8 cellular contexts compared by ENCODE assay signal in genomic region chr9:3508531-3509374, GRCh38. TPM values are rescaled to one million over a fixed set of nuclear protein-coding genes. Genes with fewer than 3 reads are reported as not detected.
A peak's percentile ranks its signal among the peaks of the same experiment; 100 is the strongest.
DNase-seq lines count a peak whose midpoint lies in the region; ATAC-seq and TF ChIP-seq lines count a peak whose summit lies in the region.

No MANE protein-coding gene starts in this region.

- DNase-seq in activated naive CD4-positive, alpha-beta T cell (lab: John Stamatoyannopoulos, UW): no peak
- DNase-seq in fibroblast of lung (ENCODE audit: low read depth in 2 of 2) (peak; percentile 55 to 60), type B pancreatic cell (ENCODE audit: extremely low spot score, unreplicated experiment) (no peak), glomerular visceral epithelial cell (ENCODE audit: extremely low spot score) (no peak)
- no peak for DNase-seq in stimulated activated CD4-positive, alpha-beta T cell treated with anti-CD3 and anti-CD28 coated beads, Interleukin-4, amount 100 ng/mL, for 4 hours

- H3K9me3 ChIP-seq in OCI-LY1 (ENCODE audit: low read length): no peaks in the 10 kb centered on the region
- no peaks in the 10 kb centered on the region for H3K9me3 ChIP-seq in fibroblast of lung (ENCODE audit: control insufficient read depth, insufficient read depth, low read depth, low read length)

- H3K4me3 ChIP-seq in OCI-LY1 (ENCODE audit: low read depth, low read length, poor library complexity, severe bottlenecking): peak overlapping the region; percentile 50
- H3K4me3 ChIP-seq in fibroblast of lung (replicated peaks in 1 of 4; ENCODE audit: control extremely low read depth in 1 of 4, insufficient read depth in 1 of 4, low read depth in 3 of 4, low read length in 4 of 4): peak overlapping the region in 1 of 4 experiments; percentile 18

- peak overlapping the region; percentile 91 for H3K27ac Mint-ChIP-seq in activated naive CD4-positive, alpha-beta T cell treated with anti-CD3 and anti-CD28 coated beads, Interleukin-2, amount 50 U/mL, for 24 hours
- peak overlapping the region; percentile 74 for H3K27ac Mint-ChIP-seq in type B pancreatic cell

- H3K4me1 Mint-ChIP-seq in activated naive CD4-positive, alpha-beta T cell treated with anti-CD3 and anti-CD28 coated beads, Interleukin-2, amount 50 U/mL, for 24 hours: peaks cover 67% of the 10 kb centered on the region
- peaks cover 28% of the 10 kb centered on the region for H3K4me1 Mint-ChIP-seq in type B pancreatic cell (ENCODE audit: unreplicated experiment)

- H3K36me3 ChIP-seq in OCI-LY1 (ENCODE audit: insufficient read depth, low read length) (peaks cover 5% of the 10 kb centered on the region; the same call in 1 of the 2 replicates), fibroblast of lung (ENCODE audit: control insufficient read depth, insufficient read depth, low read length) (no peaks in the 10 kb centered on the region)

- H3K4me1 ChIP-seq in OCI-LY1 (ENCODE audit: insufficient read depth, low read length, severe bottlenecking): peaks cover 60% of the 10 kb centered on the region
- H3K4me1 ChIP-seq in fibroblast of lung (ENCODE audit: control insufficient read depth, extremely low read depth, insufficient read depth, low read length): no peaks in the 10 kb centered on the region

- H3K4me2 ChIP-seq in OCI-LY1 (ENCODE audit: low read length) (peak overlapping the region; percentile 77), fibroblast of lung (ENCODE audit: extremely low read depth, insufficient read depth, low read length) (no peak overlapping the region)

- H3K9me2 ChIP-seq in OCI-LY1 (ENCODE audit: low read depth, low read length): no peaks in the 10 kb centered on the region

- H3K27me3 ChIP-seq in OCI-LY1 (ENCODE audit: insufficient read depth, low read length) (no peaks in the 10 kb centered on the region), fibroblast of lung (ENCODE audit: control insufficient read depth, insufficient read depth, low read length) (no peaks in the 10 kb centered on the region)

- H2AFZ ChIP-seq in OCI-LY1 (ENCODE audit: low read length) (no peak overlapping the region), fibroblast of lung (ENCODE audit: low read length) (no peak overlapping the region)

- no peak for TF ChIP-seq CTCF in OCI-LY1 (IDR thresholded peaks at IDR 0.05; ENCODE audit: low read length)
- no peak for TF ChIP-seq CTCF in fibroblast of lung (conservative IDR thresholded peaks at IDR 0.05 in 1 of 2, IDR thresholded peaks at IDR 0.05 in 1 of 2; ENCODE audit: low read depth in 1 of 2, low read length in 2 of 2)
- no peak for TF ChIP-seq CTCF in type B pancreatic cell (conservative IDR thresholded peaks at IDR 0.05)

- no peaks in the 10 kb centered on the region for H3K9me3 Mint-ChIP-seq in activated naive CD4-positive, alpha-beta T cell treated with anti-CD3 and anti-CD28 coated beads, Interleukin-2, amount 50 U/mL, for 24 hours
- no peaks in the 10 kb centered on the region for H3K9me3 Mint-ChIP-seq in type B pancreatic cell

- H3K79me2 ChIP-seq in OCI-LY1 (ENCODE audit: insufficient read depth, low read length): peaks cover 48% of the 10 kb centered on the region
- no peaks in the 10 kb centered on the region for H3K79me2 ChIP-seq in fibroblast of lung (ENCODE audit: control insufficient read depth, insufficient read depth, low read length)

- peaks cover 11% of the 10 kb centered on the region for H3K36me3 Mint-ChIP-seq in activated naive CD4-positive, alpha-beta T cell treated with anti-CD3 and anti-CD28 coated beads, Interleukin-2, amount 50 U/mL, for 24 hours
- peaks cover 8% of the 10 kb centered on the region for H3K36me3 Mint-ChIP-seq in type B pancreatic cell

- peaks cover 5% of the 10 kb centered on the region; the same call in 1 of the 2 replicates for H3F3A ChIP-seq in OCI-LY1 (ENCODE audit: insufficient read depth, low read length)

- no peaks in the 10 kb centered on the region for H3K27me3 Mint-ChIP-seq in activated naive CD4-positive, alpha-beta T cell treated with anti-CD3 and anti-CD28 coated beads, Interleukin-2, amount 50 U/mL, for 24 hours
- no peaks in the 10 kb centered on the region for H3K27me3 Mint-ChIP-seq in type B pancreatic cell

- H3K27ac ChIP-seq in OCI-LY1 (ENCODE audit: low read depth, low read length, poor library complexity, severe bottlenecking) (peak overlapping the region; percentile 80), fibroblast of lung (ENCODE audit: insufficient read depth, low read length) (no peak overlapping the region)

- H3K4me3 Mint-ChIP-seq in activated naive CD4-positive, alpha-beta T cell treated with anti-CD3 and anti-CD28 coated beads, Interleukin-2, amount 50 U/mL, for 24 hours: peak overlapping the region; percentile 34
- H3K4me3 Mint-ChIP-seq in type B pancreatic cell: peak overlapping the region; percentile 37

- H3K9ac ChIP-seq in OCI-LY1 (ENCODE audit: low read length) (peak overlapping the region; percentile 65), fibroblast of lung (ENCODE audit: insufficient read depth, low read length) (no peak overlapping the region)

- peak; percentile 44 for ATAC-seq in HG03520 (IDR thresholded peaks at IDR 0.05; ENCODE audit: unreplicated experiment)

- H4K20me1 ChIP-seq in OCI-LY1 (ENCODE audit: insufficient read depth, low read length): no peaks in the 10 kb centered on the region
- no peaks in the 10 kb centered on the region for H4K20me1 ChIP-seq in fibroblast of lung (ENCODE audit: control insufficient read depth, extremely low read depth, insufficient read depth, low read length)

RNA-seq across cellular contexts. Expression of gene RFX3, which starts 17.0 kb away (rescaled TPM):
- 2.8 and 3.1 TPM in 2 replicates for total RNA-seq in fibroblast of lung
- polyA plus RNA-seq in fibroblast of lung: 2.2 and 2.8 TPM in 2 replicates
- 1.1 and 1.5 TPM in 2 replicates for polyA plus RNA-seq in fibroblast of lung (2012)
- 8.1 and 30.6 TPM in 2 replicates for polyA minus RNA-seq in fibroblast of lung (ENCODE audit: low replicate concordance)
- total RNA-seq in type B pancreatic cell (ENCODE audit: low replicate concordance): 22.4 and 42.5 TPM in 2 replicates

Comparison
In these comparisons a context has a peak if more than half of its experiments do, and no peak if none do; other contexts are left out.
1. DNase-seq: peak in fibroblast of lung (2 of 2); none in activated naive CD4-positive, alpha-beta T cell (0 of 4), type B pancreatic cell (single experiment), glomerular visceral epithelial cell (single experiment) and stimulated activated CD4-positive, alpha-beta T cell treated with anti-CD3 and anti-CD28 coated beads, Interleukin-4, amount 100 ng/mL, for 4 hours (0 of 2).